8 cellular contexts compared by ENCODE assay signal in the genomic region with DNA sequence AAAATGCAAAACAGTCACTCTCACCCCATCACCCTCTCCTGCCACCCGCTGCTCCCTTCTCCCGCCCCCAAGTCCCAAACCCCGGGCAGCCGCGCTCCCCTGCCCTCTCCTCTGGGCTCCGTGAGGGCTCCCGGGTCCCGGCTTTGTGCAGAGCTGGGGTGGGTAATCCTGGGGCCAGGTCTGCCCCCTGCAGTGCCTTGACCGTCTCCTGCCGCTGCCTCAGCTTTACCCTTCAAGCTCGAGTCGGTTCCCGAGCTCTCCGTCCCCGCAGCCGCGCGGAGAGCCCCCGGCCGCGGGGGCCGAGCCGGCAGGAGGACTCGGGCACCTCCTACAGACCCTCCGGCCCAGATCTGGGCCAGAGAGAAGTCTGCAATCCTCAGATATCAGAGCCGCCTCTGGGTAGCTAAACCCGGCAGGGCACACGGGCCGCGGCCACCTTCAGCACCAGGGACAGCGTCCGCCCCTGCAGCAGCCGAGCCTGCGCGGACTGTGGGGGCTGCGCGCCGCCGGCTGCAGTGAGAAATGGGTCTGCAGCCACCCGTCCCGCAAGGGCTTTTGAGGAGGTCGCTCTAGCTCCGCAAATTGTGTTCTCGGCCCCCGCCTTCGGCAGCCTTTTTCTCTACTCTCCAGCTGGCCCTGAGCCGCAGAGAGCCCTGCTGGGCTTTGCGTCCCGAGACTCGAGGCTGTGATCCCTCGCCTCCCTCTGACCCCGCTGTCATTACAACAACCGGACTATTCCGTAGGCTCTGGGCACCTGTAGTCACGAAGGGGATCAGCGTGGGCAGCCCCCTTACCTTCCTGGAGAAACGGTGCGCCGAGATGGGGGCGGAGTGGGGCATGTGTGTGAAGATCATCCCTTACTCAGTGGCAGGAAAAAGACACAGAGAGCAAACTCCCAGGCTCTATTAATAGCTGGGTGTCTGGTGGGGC. TPM values are rescaled to one million over a fixed set of nuclear protein-coding genes. Genes with fewer than 3 reads are reported as not detected.
DNase-seq lines count a peak whose midpoint lies in the region; ATAC-seq, FAIRE-seq and TF ChIP-seq lines count a peak whose summit lies in the region.

No MANE protein-coding gene starts in this region.

- H3K27me3 Mint-ChIP-seq in neural progenitor cell (ENCODE audit: insufficient read depth, low read depth): peaks cover 38% of the 10 kb centered on the region

- no peak overlapping the region for H3K27ac Mint-ChIP-seq in neural progenitor cell

- peaks cover 39% of the 10 kb centered on the region for H4K20me1 ChIP-seq in neural progenitor cell (ENCODE audit: low read depth)

- ATAC-seq in HG03108 (IDR thresholded peaks at IDR 0.05; ENCODE audit: unreplicated experiment): no peak

- H3K27me3 ChIP-seq in neural progenitor cell: peaks cover 91% of the 10 kb centered on the region
- H3K27me3 ChIP-seq in Peyer's patch: peaks cover 0 to 17% of the 10 kb centered on the region in 2 donors

- H3K9me3 ChIP-seq in neural progenitor cell (ENCODE audit: low read depth) (no peaks in the 10 kb centered on the region), Peyer's patch (no peaks in the 10 kb centered on the region)

- H3K9ac ChIP-seq in neural progenitor cell: no peak overlapping the region

- peak; percentile 85 for FAIRE-seq in urothelium cell line (lab: Jason Lieb, UNC)

- H3K4me3 ChIP-seq in foreskin fibroblast (ENCODE audit: low read depth in 1 of 2, low read length in 2 of 2) (no peak overlapping the region), neural progenitor cell (peak overlapping the region; percentile 75), Peyer's patch (no peak overlapping the region)

- H3K36me3 ChIP-seq in neural progenitor cell (no peaks in the 10 kb centered on the region), Peyer's patch (no peaks in the 10 kb centered on the region)

- H3K79me2 ChIP-seq in neural progenitor cell (ENCODE audit: low read depth): no peaks in the 10 kb centered on the region

- TF ChIP-seq POLR2A in Peyer's patch (IDR thresholded peaks at IDR 0.05): no peak

- H3K36me3 Mint-ChIP-seq in neural progenitor cell: no peaks in the 10 kb centered on the region

- peaks cover 49% of the 10 kb centered on the region for H3F3A ChIP-seq in neural progenitor cell (ENCODE audit: low read depth)

- DNase-seq in GM03348 (ENCODE audit: low spot score) (peak; percentile 92), NCI-H2029 (lab: John Stamatoyannopoulos, UW) (peak; percentile 35), activated T-cell treated with anti-CD3 and anti-CD28 coated beads for 48 hours (ENCODE audit: low read depth) (peak; percentile 45), foreskin fibroblast (peak; percentile 46 to 85), neural progenitor cell (ENCODE audit: low spot score) (peak; percentile 95), urothelium cell line (ENCODE audit: low spot score) (peak; percentile 95), Peyer's patch (no peak)

- no peak for TF ChIP-seq CTCF in foreskin fibroblast (IDR thresholded peaks at IDR 0.05; ENCODE audit: low read depth, low read length)
- peak; percentile 25 for TF ChIP-seq CTCF in neural progenitor cell (IDR thresholded peaks at IDR 0.05)
- TF ChIP-seq CTCF in Peyer's patch (IDR thresholded peaks at IDR 0.05): no peak

- H3K4me3 Mint-ChIP-seq in neural progenitor cell: peak overlapping the region; percentile 89

- no peak overlapping the region for H2AFZ ChIP-seq in neural progenitor cell (replicated peaks)

- peak overlapping the region; percentile 100 for H3K4me2 ChIP-seq in neural progenitor cell

- H3K4me1 Mint-ChIP-seq in neural progenitor cell: peaks cover 33% of the 10 kb centered on the region

- H3K9me3 Mint-ChIP-seq in neural progenitor cell: no peaks in the 10 kb centered on the region

- H3K27ac ChIP-seq in neural progenitor cell (no peak overlapping the region), Peyer's patch (no peak overlapping the region)

- peaks cover 32% of the 10 kb centered on the region for H3K4me1 ChIP-seq in neural progenitor cell
- peaks cover 0 to 18% (median 0%) of the 10 kb centered on the region in 4 donors for H3K4me1 ChIP-seq in Peyer's patch

RNA-seq across cellular contexts. Expression of gene PRMT8, which starts 1.2 kb away (rescaled TPM):
- 0.80 and 1.2 TPM in 2 replicates for total RNA-seq in neural progenitor cell (ENCODE audit: low replicate concordance)
- total RNA-seq in Peyer's patch: not detected

Comparison
In these comparisons a context has a peak if more than half of its experiments do, and no peak if none do; other contexts are left out.
1. DNase-seq: peak in GM03348 (single experiment), NCI-H2029 (single experiment), activated T-cell treated with anti-CD3 and anti-CD28 coated beads for 48 hours (single experiment), foreskin fibroblast (2 of 2), neural progenitor cell (single experiment) and urothelium cell line (single experiment); none in Peyer's patch (0 of 3).